In the genomic region with DNA sequence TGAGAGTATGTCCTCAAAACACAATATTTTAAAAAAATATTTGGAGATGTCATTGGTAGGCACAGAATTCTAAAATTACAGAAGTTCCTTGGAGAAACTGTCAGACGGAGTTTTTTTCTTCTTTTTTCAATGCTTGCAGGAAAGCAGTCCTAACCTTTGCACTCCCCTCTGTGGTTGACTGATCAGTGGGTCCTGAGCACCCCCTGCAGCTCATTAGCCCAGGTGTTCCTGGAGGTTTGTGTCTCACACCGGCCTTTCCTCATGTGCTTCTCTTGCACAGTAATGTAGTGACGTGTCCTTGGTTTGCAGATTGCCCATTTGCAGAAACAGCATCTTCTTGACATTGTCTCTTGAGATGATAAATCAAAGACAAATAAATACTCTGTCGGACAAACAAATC, we compare ENCODE assay signal across 2 cellular contexts.
TF ChIP-seq lines count a peak whose summit lies in the region.

No MANE protein-coding gene starts in this region.

TF ChIP-seq in liver, 16 proteins besides CTCF, POLR2A, EP300 and RAD21 (continued from another document):
- TF ChIP-seq FOXA2 (IDR thresholded peaks at IDR 0.05) (no peak), SP1 (IDR thresholded peaks at IDR 0.05) (no peak), NR2F2 (IDR thresholded peaks at IDR 0.05) (no peak), TAF1 (conservative IDR thresholded peaks at IDR 0.05) (no peak), YY1 (IDR thresholded peaks at IDR 0.05) (no peak), HNF4A (conservative IDR thresholded peaks at IDR 0.05) (no peak), FOXA1 (IDR thresholded peaks at IDR 0.05) (no peak), EGR1 (IDR thresholded peaks at IDR 0.05; ENCODE audit: low read depth in 2 of 2) (no peak), GABPA (IDR thresholded peaks at IDR 0.05 in 1 of 2, conservative IDR thresholded peaks at IDR 0.05 in 1 of 2) (no peak), RXRA (IDR thresholded peaks at IDR 0.05) (no peak), HNF4G (IDR thresholded peaks at IDR 0.05) (no peak)
- TF ChIP-seq, protein P1, sequence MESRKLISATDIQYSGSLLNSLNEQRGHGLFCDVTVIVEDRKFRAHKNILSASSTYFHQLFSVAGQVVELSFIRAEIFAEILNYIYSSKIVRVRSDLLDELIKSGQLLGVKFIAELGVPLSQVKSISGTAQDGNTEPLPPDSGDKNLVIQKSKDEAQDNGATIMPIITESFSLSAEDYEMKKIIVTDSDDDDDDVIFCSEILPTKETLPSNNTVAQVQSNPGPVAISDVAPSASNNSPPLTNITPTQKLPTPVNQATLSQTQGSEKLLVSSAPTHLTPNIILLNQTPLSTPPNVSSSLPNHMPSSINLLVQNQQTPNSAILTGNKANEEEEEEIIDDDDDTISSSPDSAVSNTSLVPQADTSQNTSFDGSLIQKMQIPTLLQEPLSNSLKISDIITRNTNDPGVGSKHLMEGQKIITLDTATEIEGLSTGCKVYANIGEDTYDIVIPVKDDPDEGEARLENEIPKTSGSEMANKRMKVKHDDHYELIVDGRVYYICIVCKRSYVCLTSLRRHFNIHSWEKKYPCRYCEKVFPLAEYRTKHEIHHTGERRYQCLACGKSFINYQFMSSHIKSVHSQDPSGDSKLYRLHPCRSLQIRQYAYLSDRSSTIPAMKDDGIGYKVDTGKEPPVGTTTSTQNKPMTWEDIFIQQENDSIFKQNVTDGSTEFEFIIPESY (IDR thresholded peaks at IDR 0.05): no peak
- TF ChIP-seq, protein P2, sequence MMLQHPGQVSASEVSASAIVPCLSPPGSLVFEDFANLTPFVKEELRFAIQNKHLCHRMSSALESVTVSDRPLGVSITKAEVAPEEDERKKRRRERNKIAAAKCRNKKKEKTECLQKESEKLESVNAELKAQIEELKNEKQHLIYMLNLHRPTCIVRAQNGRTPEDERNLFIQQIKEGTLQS (IDR thresholded peaks at IDR 0.05): no peak
- TF ChIP-seq, protein P3, sequence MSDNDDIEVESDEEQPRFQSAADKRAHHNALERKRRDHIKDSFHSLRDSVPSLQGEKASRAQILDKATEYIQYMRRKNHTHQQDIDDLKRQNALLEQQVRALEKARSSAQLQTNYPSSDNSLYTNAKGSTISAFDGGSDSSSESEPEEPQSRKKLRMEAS (IDR thresholded peaks at IDR 0.05): no peak

TF ChIP-seq in HepG2, 621 proteins besides CTCF, POLR2A, EP300 and RAD21:
- TF ChIP-seq, protein P4, sequence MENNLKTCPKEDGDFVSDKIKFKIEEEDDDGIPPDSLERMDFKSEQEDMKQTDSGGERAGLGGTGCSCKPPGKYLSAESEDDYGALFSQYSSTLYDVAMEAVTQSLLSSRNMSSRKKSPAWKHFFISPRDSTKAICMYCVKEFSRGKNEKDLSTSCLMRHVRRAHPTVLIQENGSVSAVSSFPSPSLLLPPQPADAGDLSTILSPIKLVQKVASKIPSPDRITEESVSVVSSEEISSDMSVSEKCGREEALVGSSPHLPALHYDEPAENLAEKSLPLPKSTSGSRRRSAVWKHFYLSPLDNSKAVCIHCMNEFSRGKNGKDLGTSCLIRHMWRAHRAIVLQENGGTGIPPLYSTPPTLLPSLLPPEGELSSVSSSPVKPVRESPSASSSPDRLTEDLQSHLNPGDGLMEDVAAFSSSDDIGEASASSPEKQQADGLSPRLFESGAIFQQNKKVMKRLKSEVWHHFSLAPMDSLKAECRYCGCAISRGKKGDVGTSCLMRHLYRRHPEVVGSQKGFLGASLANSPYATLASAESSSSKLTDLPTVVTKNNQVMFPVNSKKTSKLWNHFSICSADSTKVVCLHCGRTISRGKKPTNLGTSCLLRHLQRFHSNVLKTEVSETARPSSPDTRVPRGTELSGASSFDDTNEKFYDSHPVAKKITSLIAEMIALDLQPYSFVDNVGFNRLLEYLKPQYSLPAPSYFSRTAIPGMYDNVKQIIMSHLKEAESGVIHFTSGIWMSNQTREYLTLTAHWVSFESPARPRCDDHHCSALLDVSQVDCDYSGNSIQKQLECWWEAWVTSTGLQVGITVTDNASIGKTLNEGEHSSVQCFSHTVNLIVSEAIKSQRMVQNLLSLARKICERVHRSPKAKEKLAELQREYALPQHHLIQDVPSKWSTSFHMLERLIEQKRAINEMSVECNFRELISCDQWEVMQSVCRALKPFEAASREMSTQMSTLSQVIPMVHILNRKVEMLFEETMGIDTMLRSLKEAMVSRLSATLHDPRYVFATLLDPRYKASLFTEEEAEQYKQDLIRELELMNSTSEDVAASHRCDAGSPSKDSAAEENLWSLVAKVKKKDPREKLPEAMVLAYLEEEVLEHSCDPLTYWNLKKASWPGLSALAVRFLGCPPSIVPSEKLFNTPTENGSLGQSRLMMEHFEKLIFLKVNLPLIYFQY (CRISPR knock-in tag; IDR thresholded peaks at IDR 0.05; ENCODE audit: borderline replicate concordance): no peak
- TF ChIP-seq SAP130 (CRISPR knock-in tag; IDR thresholded peaks at IDR 0.05; ENCODE audit: low read depth) (no peak), IRX3 (CRISPR knock-in tag; IDR thresholded peaks at IDR 0.05; ENCODE audit: borderline replicate concordance, low read depth) (no peak), HMGA1 (CRISPR knock-in tag; conservative IDR thresholded peaks at IDR 0.05) (no peak), DR1 (CRISPR knock-in tag; IDR thresholded peaks at IDR 0.05) (no peak), ZSCAN22 (CRISPR knock-in tag; IDR thresholded peaks at IDR 0.05) (no peak), ZMYM3 (CRISPR knock-in tag; IDR thresholded peaks at IDR 0.05) (no peak), ZZZ3 (CRISPR knock-in tag; IDR thresholded peaks at IDR 0.05; ENCODE audit: borderline replicate concordance) (no peak), ZNF446 (CRISPR knock-in tag; IDR thresholded peaks at IDR 0.05) (no peak)
- TF ChIP-seq, protein P5, sequence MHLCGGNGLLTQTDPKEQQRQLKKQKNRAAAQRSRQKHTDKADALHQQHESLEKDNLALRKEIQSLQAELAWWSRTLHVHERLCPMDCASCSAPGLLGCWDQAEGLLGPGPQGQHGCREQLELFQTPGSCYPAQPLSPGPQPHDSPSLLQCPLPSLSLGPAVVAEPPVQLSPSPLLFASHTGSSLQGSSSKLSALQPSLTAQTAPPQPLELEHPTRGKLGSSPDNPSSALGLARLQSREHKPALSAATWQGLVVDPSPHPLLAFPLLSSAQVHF (CRISPR knock-in tag; IDR thresholded peaks at IDR 0.05): no peak
- TF ChIP-seq, protein P6, sequence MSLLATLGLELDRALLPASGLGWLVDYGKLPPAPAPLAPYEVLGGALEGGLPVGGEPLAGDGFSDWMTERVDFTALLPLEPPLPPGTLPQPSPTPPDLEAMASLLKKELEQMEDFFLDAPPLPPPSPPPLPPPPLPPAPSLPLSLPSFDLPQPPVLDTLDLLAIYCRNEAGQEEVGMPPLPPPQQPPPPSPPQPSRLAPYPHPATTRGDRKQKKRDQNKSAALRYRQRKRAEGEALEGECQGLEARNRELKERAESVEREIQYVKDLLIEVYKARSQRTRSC (CRISPR knock-in tag; IDR thresholded peaks at IDR 0.05; ENCODE audit: low read depth): no peak
- TF ChIP-seq, protein P7, sequence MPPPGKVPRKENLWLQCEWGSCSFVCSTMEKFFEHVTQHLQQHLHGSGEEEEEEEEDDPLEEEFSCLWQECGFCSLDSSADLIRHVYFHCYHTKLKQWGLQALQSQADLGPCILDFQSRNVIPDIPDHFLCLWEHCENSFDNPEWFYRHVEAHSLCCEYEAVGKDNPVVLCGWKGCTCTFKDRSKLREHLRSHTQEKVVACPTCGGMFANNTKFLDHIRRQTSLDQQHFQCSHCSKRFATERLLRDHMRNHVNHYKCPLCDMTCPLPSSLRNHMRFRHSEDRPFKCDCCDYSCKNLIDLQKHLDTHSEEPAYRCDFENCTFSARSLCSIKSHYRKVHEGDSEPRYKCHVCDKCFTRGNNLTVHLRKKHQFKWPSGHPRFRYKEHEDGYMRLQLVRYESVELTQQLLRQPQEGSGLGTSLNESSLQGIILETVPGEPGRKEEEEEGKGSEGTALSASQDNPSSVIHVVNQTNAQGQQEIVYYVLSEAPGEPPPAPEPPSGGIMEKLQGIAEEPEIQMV (CRISPR knock-in tag; IDR thresholded peaks at IDR 0.05; ENCODE audit: low read depth): no peak
